ENCODE assay signal across 24 cellular contexts in genomic region chr7:91918356-91918755, GRCh38. TPM values are rescaled to one million over a fixed set of nuclear protein-coding genes. Genes with fewer than 3 reads are reported as not detected.
A peak's percentile ranks its signal among the peaks of the same experiment; 100 is the strongest.
DNase-seq lines count a peak whose midpoint lies in the region; ATAC-seq, FAIRE-seq and TF ChIP-seq lines count a peak whose summit lies in the region.
"Had no signal": no experiment of that assay in that cellular context is flagged by ENCODE, and none has a peak within 500 bp of the region (broad histone marks: within the 10 kb centered on the region; RNA-seq: fewer than 3 reads in every experiment).

No MANE protein-coding gene starts in this region.

- H3K36me3 Mint-ChIP-seq in activated CD4-positive, alpha-beta T cell treated with anti-CD3 and anti-CD28 coated beads, Interleukin-2, amount 10 ng/mL, durations not matched to agents 24 days and 14 days (ENCODE audit: low read depth), result no peaks in the 10 kb centered on the region
- H3K36me3 Mint-ChIP-seq: CD14-positive monocyte; CD4-positive, alpha-beta memory T cell; CD4-positive, CD25-positive, alpha-beta regulatory T cell; CD8-positive, alpha-beta memory T cell had no signal

- no peak overlapping the region for H3K27ac ChIP-seq in gastroesophageal sphincter
- H3K27ac ChIP-seq: 22Rv1, A549, BLaER1 had no signal

- H3K4me3 Mint-ChIP-seq in activated CD4-positive, alpha-beta T cell treated with anti-CD3 and anti-CD28 coated beads, Interleukin-2, amount 10 ng/mL, durations not matched to agents 24 days and 14 days, result no peak overlapping the region
- H3K4me3 Mint-ChIP-seq: B cell; CD14-positive monocyte; CD4-positive, alpha-beta memory T cell; CD4-positive, CD25-positive, alpha-beta regulatory T cell; CD8-positive, alpha-beta memory T cell had no signal

- intact Hi-C loops in activated CD4-positive, alpha-beta T cell treated with anti-CD3 and anti-CD28 coated beads, Interleukin-2, amount 10 ng/mL, durations not matched to agents 24 days and 14 days (cut with micrococcal nuclease), result no loop called here

- H3K4me3 ChIP-seq in gastroesophageal sphincter, result no peak overlapping the region
- H3K4me3 ChIP-seq: A549, BLaER1 had no signal

- H3K27ac Mint-ChIP-seq in activated CD4-positive, alpha-beta T cell treated with anti-CD3 and anti-CD28 coated beads, Interleukin-2, amount 10 ng/mL, durations not matched to agents 24 days and 14 days, result no peak overlapping the region
- H3K27ac Mint-ChIP-seq: B cell; CD14-positive monocyte; CD4-positive, alpha-beta memory T cell; CD4-positive, CD25-positive, alpha-beta regulatory T cell; CD8-positive, alpha-beta memory T cell had no signal

- no peak for TF ChIP-seq EP300 in gastroesophageal sphincter (IDR thresholded peaks at IDR 0.05)

- peaks cover 5% of the 10 kb centered on the region for H3K9me3 Mint-ChIP-seq in activated CD4-positive, alpha-beta T cell treated with anti-CD3 and anti-CD28 coated beads, Interleukin-2, amount 10 ng/mL, durations not matched to agents 24 days and 14 days
- H3K9me3 Mint-ChIP-seq: CD4-positive, CD25-positive, alpha-beta regulatory T cell; CD8-positive, alpha-beta memory T cell had no signal

- no peak for ATAC-seq in gastroesophageal sphincter
- ATAC-seq in GM21447 (IDR thresholded peaks at IDR 0.05; ENCODE audit: unreplicated experiment), result no peak
- ATAC-seq: A549 had no signal

- TF ChIP-seq POLR2A in gastroesophageal sphincter (IDR thresholded peaks at IDR 0.05), result no peak

- no peaks in the 10 kb centered on the region for H3K36me3 ChIP-seq in gastroesophageal sphincter
- H3K36me3 ChIP-seq: BLaER1 had no signal

- H3K27me3 Mint-ChIP-seq in activated CD4-positive, alpha-beta T cell treated with anti-CD3 and anti-CD28 coated beads, Interleukin-2, amount 10 ng/mL, durations not matched to agents 24 days and 14 days, result peaks cover 5% of the 10 kb centered on the region

- FAIRE-seq in D721Med (lab: Jason Lieb, UNC), result peak; percentile 6
- FAIRE-seq: GM12891, GM19239 had no signal

- H3K9me3 ChIP-seq in gastroesophageal sphincter, result no peaks in the 10 kb centered on the region
- H3K9me3 ChIP-seq: A549, BLaER1 had no signal

- DNase-seq in activated CD4-positive, alpha-beta T cell treated with anti-CD3 and anti-CD28 coated beads, Interleukin-2, amount 10 ng/mL, durations not matched to agents 24 days and 14 days, result peak; percentile 17
- no peak for DNase-seq in activated CD4-positive, alpha-beta T cell treated with anti-CD3 and anti-CD28 coated beads, Interleukin-2, amount 50 U/mL, for 4 hours
- no peak for DNase-seq in D721Med (ENCODE audit: insufficient read length, low spot score)
- DNase-seq in HuH-7 (ENCODE audit: low spot score), result peak; percentile 22
- DNase-seq: AML-193; C1 segment of cervical spinal cord; CD4-positive, alpha-beta memory T cell; CD4-positive, CD25-positive, alpha-beta regulatory T cell; CD8-positive, alpha-beta memory T cell; COR-L47; DMS153; DMS53; DMS79; DND-41; GF-D8 had no signal

- no peak for TF ChIP-seq CTCF in D721Med (IDR thresholded peaks at IDR 0.05; ENCODE audit: insufficient read depth, missing control alignments)
- no peak for TF ChIP-seq CTCF in gastroesophageal sphincter (IDR thresholded peaks at IDR 0.05)

- H3K27me3 ChIP-seq in gastroesophageal sphincter, result no peaks in the 10 kb centered on the region
- H3K27me3 ChIP-seq: BLaER1 had no signal

- H3K4me1 ChIP-seq in gastroesophageal sphincter, result no peaks in the 10 kb centered on the region
- H3K4me1 ChIP-seq: A549, BLaER1 had no signal

- H3K4me1 Mint-ChIP-seq in activated CD4-positive, alpha-beta T cell treated with anti-CD3 and anti-CD28 coated beads, Interleukin-2, amount 10 ng/mL, durations not matched to agents 24 days and 14 days, result peaks cover 11% of the 10 kb centered on the region
- H3K4me1 Mint-ChIP-seq: B cell, CD14-positive monocyte had no signal

- WGBS in gastroesophageal sphincter (ENCODE audit: low coverage in 1 of 2), 2 donors, result 32 to 38% methylated on average over 1 of the region's 1 CpG

RNA-seq across cellular contexts. Expression of gene AKAP9, which starts 22.3 kb away (rescaled TPM):
- 36.0 and 38.2 TPM in 2 replicates for total RNA-seq in activated CD4-positive, alpha-beta T cell treated with anti-CD3 and anti-CD28 coated beads, Interleukin-2, amount 10 ng/mL, durations not matched to agents 24 days and 14 days
- total RNA-seq in gastroesophageal sphincter, result 10 to 100 TPM; 38.5 to 99.0 (median 50.8) TPM

RNA-seq across cellular contexts. Expression of gene MTERF1, which starts 37.9 kb away (rescaled TPM):
- total RNA-seq in activated CD4-positive, alpha-beta T cell treated with anti-CD3 and anti-CD28 coated beads, Interleukin-2, amount 10 ng/mL, durations not matched to agents 24 days and 14 days, result 19.5 and 20.9 TPM in 2 replicates
- 10 to 100 TPM in 1 of 4 donors, 1 to 10 TPM in 3; 4.4 to 12.5 (median 7.1) TPM for total RNA-seq in gastroesophageal sphincter

Comparison
In these comparisons a context has a peak if more than half of its experiments do, and no peak if none do; other contexts are left out.
1. DNase-seq: peak in activated CD4-positive, alpha-beta T cell treated with anti-CD3 and anti-CD28 coated beads, Interleukin-2, amount 10 ng/mL, durations not matched to agents 24 days and 14 days (single experiment) and HuH-7 (single experiment); none in activated CD4-positive, alpha-beta T cell treated with anti-CD3 and anti-CD28 coated beads, Interleukin-2, amount 50 U/mL, for 4 hours (0 of 2) and D721Med (single experiment).